ENCODE assay signal across 2 cellular contexts in the genomic region with DNA sequence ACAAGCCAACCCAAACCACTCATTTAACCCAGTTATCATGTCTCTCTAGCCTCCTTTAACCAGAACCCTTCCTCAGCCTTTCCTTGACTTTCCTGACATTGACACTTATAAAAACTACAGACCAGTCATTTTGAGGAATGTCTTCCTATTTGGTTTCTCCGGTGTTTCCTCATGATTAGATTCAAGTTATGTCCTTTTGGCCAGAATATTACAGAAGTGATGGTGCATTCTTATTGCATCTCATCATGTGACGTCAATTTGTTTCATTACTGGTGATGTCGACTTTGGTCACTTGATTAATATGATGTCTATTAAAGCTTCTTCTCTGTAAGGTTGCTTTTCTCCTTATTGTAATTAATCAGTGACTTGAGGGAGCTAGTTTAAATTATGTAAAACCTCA.
TF ChIP-seq lines count a peak whose summit lies in the region.

No MANE protein-coding gene starts in this region.

TF ChIP-seq in GM12891, 5 proteins besides CTCF, POLR2A, EP300 and RAD21:
- TF ChIP-seq POLR2AphosphoS5 (IDR thresholded peaks at IDR 0.05; ENCODE audit: low read depth, low read length) = no peak
- no peak for TF ChIP-seq PAX5 (IDR thresholded peaks at IDR 0.05; ENCODE audit: insufficient read depth, low read length, severe bottlenecking)
- TF ChIP-seq POU2F2 (IDR thresholded peaks at IDR 0.05; ENCODE audit: low read depth, low read length) = no peak
- no peak for TF ChIP-seq TAF1 (IDR thresholded peaks at IDR 0.05; ENCODE audit: low read depth, low read length)
- TF ChIP-seq SPI1 (IDR thresholded peaks at IDR 0.05; ENCODE audit: low read depth, low read length) = no peak
TF ChIP-seq in GM12891: peak in this region for 0.

TF ChIP-seq in endothelial cell of umbilical vein, 7 proteins besides CTCF, POLR2A, EP300 and RAD21:
- TF ChIP-seq JUN (IDR thresholded peaks at IDR 0.05; ENCODE audit: borderline replicate concordance, insufficient read depth, insufficient read length, low read depth) = no peak
- no peak for TF ChIP-seq GATA2 (IDR thresholded peaks at IDR 0.05; ENCODE audit: insufficient read depth, insufficient read length, low read depth, low read length)
- TF ChIP-seq MYC (IDR thresholded peaks at IDR 0.05; ENCODE audit: low read depth, low read length) = no peak
- TF ChIP-seq MAX (IDR thresholded peaks at IDR 0.05; ENCODE audit: insufficient read depth, insufficient read length) = no peak
- TF ChIP-seq EZH2 (IDR thresholded peaks at IDR 0.05; ENCODE audit: borderline replicate concordance, low read depth, low read length, severe bottlenecking) = no peak
- TF ChIP-seq FOS (IDR thresholded peaks at IDR 0.05; ENCODE audit: borderline replicate concordance, insufficient read depth, low read length) = no peak
- TF ChIP-seq POLR2AphosphoS5 (IDR thresholded peaks at IDR 0.05; ENCODE audit: insufficient read depth, low read depth, low read length) = no peak
